In genomic region chr6:1913572-1913971, GRCh38 we compare ENCODE assay signal across 25 cellular contexts.
"Had no signal": no experiment of that assay in that cellular context is flagged by ENCODE, and none has a peak within 500 bp of the region (broad histone marks: within the 10 kb centered on the region; RNA-seq: fewer than 3 reads in every experiment).

No MANE protein-coding gene starts in this region.

- H3K4me2 ChIP-seq: hepatocyte had no signal

- H3K27me3 Mint-ChIP-seq: activated CD4-positive, alpha-beta T cell treated with anti-CD3 and anti-CD28 coated beads for 36 hours; activated naive CD4-positive, alpha-beta T cell treated with anti-CD3 and anti-CD28 coated beads, Interleukin-2, amount 10 ng/mL, durations not matched to agents 7 days and 5 days; natural killer cell treated with Interleukin-12 subunit alpha and Interleukin-12 subunit beta and Interleukin-15 and Interleukin-18, amount 100 ng/mL, for 72 hours; stimulated activated naive CD8-positive, alpha-beta T cell treated with anti-CD3 and anti-CD28 coated beads, Interleukin-15, amount 100 ng/mL, for 72 hours had no signal

- ATAC-seq: activated CD4-positive, alpha-beta T cell treated with anti-CD3 and anti-CD28 coated beads for 36 hours; activated T-cell treated with anti-CD3 and anti-CD28 coated beads, Interleukin-2, amount 50 U/mL, for 4 hours; natural killer cell treated with Interleukin-12 subunit alpha and Interleukin-12 subunit beta and Interleukin-15 and Interleukin-18, amount 100 ng/mL, for 72 hours; right cardiac atrium; stimulated activated effector memory CD8-positive, alpha-beta T cell treated with anti-CD3 and anti-CD28 coated beads, Interleukin-12 subunit alpha, Interleukin-12 subunit beta, amount 100 ng/mL, for 72 hours; stimulated activated naive CD8-positive, alpha-beta T cell treated with anti-CD3 and anti-CD28 coated beads, Interleukin-15, amount 100 ng/mL, for 72 hours; WTC11 had no signal

- H3K9me3 ChIP-seq: left ventricle myocardium inferior, neutrophil, tibial nerve had no signal

- H3K4me1 Mint-ChIP-seq: activated naive CD4-positive, alpha-beta T cell treated with anti-CD3 and anti-CD28 coated beads, Interleukin-2, amount 10 ng/mL, durations not matched to agents 7 days and 5 days had no signal

- H3K27me3 ChIP-seq: hepatocyte, neutrophil, tibial nerve had no signal

- H3K4me3 ChIP-seq: hepatocyte, left ventricle myocardium inferior, skin epidermis, tibial nerve had no signal

- H3K36me3 ChIP-seq: left ventricle myocardium inferior, neutrophil had no signal

- H3K4me3 Mint-ChIP-seq: activated CD4-positive, alpha-beta T cell treated with anti-CD3 and anti-CD28 coated beads for 36 hours; activated naive CD4-positive, alpha-beta T cell treated with anti-CD3 and anti-CD28 coated beads, Interleukin-2, amount 10 ng/mL, durations not matched to agents 7 days and 5 days; activated T-cell treated with anti-CD3 and anti-CD28 coated beads, Interleukin-2, amount 50 U/mL, for 4 hours; immature natural killer cell; natural killer cell treated with Interleukin-12 subunit alpha and Interleukin-12 subunit beta and Interleukin-15 and Interleukin-18, amount 100 ng/mL, for 72 hours; stimulated activated effector memory CD8-positive, alpha-beta T cell treated with anti-CD3 and anti-CD28 coated beads, Interleukin-12 subunit alpha, Interleukin-12 subunit beta, amount 100 ng/mL, for 72 hours; stimulated activated naive CD8-positive, alpha-beta T cell treated with anti-CD3 and anti-CD28 coated beads, Interleukin-15, amount 100 ng/mL, for 72 hours; WTC11 had no signal

- H2AFZ ChIP-seq: hepatocyte, parathyroid adenoma had no signal

- H3K9ac ChIP-seq: parathyroid adenoma had no signal

- H3K9me3 Mint-ChIP-seq: activated naive CD4-positive, alpha-beta T cell treated with anti-CD3 and anti-CD28 coated beads, Interleukin-2, amount 10 ng/mL, durations not matched to agents 7 days and 5 days; activated T-cell treated with anti-CD3 and anti-CD28 coated beads, Interleukin-2, amount 50 U/mL, for 4 hours; immature natural killer cell; natural killer cell treated with Interleukin-12 subunit alpha and Interleukin-12 subunit beta and Interleukin-15 and Interleukin-18, amount 100 ng/mL, for 72 hours; stimulated activated effector memory CD8-positive, alpha-beta T cell treated with anti-CD3 and anti-CD28 coated beads, Interleukin-12 subunit alpha, Interleukin-12 subunit beta, amount 100 ng/mL, for 72 hours; stimulated activated naive CD8-positive, alpha-beta T cell treated with anti-CD3 and anti-CD28 coated beads, Interleukin-15, amount 100 ng/mL, for 72 hours; WTC11 had no signal

- H3K4me1 ChIP-seq: left ventricle myocardium inferior, parathyroid adenoma, tibial nerve had no signal

- H3K27ac Mint-ChIP-seq: activated CD4-positive, alpha-beta T cell treated with anti-CD3 and anti-CD28 coated beads for 36 hours; activated naive CD4-positive, alpha-beta T cell treated with anti-CD3 and anti-CD28 coated beads, Interleukin-2, amount 10 ng/mL, durations not matched to agents 7 days and 5 days; immature natural killer cell; natural killer cell treated with Interleukin-12 subunit alpha and Interleukin-12 subunit beta and Interleukin-15 and Interleukin-18, amount 100 ng/mL, for 72 hours; stimulated activated effector memory CD8-positive, alpha-beta T cell treated with anti-CD3 and anti-CD28 coated beads, Interleukin-12 subunit alpha, Interleukin-12 subunit beta, amount 100 ng/mL, for 72 hours; stimulated activated naive CD8-positive, alpha-beta T cell treated with anti-CD3 and anti-CD28 coated beads, Interleukin-15, amount 100 ng/mL, for 72 hours; WTC11 had no signal

- DNase-seq: activated CD4-positive, alpha-beta T cell treated with anti-CD3 and anti-CD28 coated beads for 36 hours; activated CD4-positive, alpha-beta T cell treated with anti-CD3 and anti-CD28 coated beads, Interleukin-2, amount 50 U/mL, for 4 hours; activated CD8-positive, alpha-beta memory T cell treated with anti-CD3 and anti-CD28 coated beads for 24 hours; activated CD8-positive, alpha-beta memory T cell treated with anti-CD3 and anti-CD28 coated beads, Interleukin-2, amount 50 U/mL, for 48 hours; activated naive CD4-positive, alpha-beta T cell treated with anti-CD3 and anti-CD28 coated beads, Interleukin-2, amount 10 ng/mL, durations not matched to agents 7 days and 5 days; activated T-cell treated with anti-CD3 and anti-CD28 coated beads, Interleukin-2, amount 50 U/mL, for 4 hours; amygdala; cerebellar nuclear complex; immature natural killer cell; kidney glomerular epithelial cell; left ventricle myocardium inferior; midbrain; right cardiac atrium; stimulated activated CD4-positive, alpha-beta T cell treated with anti-CD3 and anti-CD28 coated beads, Interleukin-2, amount 100 ng/mL, for 24 hours; stimulated activated naive CD8-positive, alpha-beta T cell treated with anti-CD3 and anti-CD28 coated beads, Interleukin-15, amount 100 ng/mL, for 72 hours; T-helper 9 cell had no signal

- H3K36me3 Mint-ChIP-seq: natural killer cell treated with Interleukin-12 subunit alpha and Interleukin-12 subunit beta and Interleukin-15 and Interleukin-18, amount 100 ng/mL, for 72 hours; stimulated activated effector memory CD8-positive, alpha-beta T cell treated with anti-CD3 and anti-CD28 coated beads, Interleukin-12 subunit alpha, Interleukin-12 subunit beta, amount 100 ng/mL, for 72 hours; WTC11 had no signal

- H3K27ac ChIP-seq: epithelial cell of prostate, hepatocyte, left ventricle myocardium inferior, neutrophil, parathyroid adenoma, skin epidermis, tibial nerve had no signal
